1 cellular context compared by ENCODE assay signal in genomic region chr19:1259206-1259872, GRCh38.
TF ChIP-seq lines count a peak whose summit lies in the region.

No MANE protein-coding gene starts in this region.

TF ChIP-seq in WTC11, 78 proteins besides CTCF, POLR2A, EP300 and RAD21 (continued from another document):
- TF ChIP-seq ERG (CRISPR knock-in tag; IDR thresholded peaks at IDR 0.05) = peak; percentile 91
- TF ChIP-seq, protein P1, sequence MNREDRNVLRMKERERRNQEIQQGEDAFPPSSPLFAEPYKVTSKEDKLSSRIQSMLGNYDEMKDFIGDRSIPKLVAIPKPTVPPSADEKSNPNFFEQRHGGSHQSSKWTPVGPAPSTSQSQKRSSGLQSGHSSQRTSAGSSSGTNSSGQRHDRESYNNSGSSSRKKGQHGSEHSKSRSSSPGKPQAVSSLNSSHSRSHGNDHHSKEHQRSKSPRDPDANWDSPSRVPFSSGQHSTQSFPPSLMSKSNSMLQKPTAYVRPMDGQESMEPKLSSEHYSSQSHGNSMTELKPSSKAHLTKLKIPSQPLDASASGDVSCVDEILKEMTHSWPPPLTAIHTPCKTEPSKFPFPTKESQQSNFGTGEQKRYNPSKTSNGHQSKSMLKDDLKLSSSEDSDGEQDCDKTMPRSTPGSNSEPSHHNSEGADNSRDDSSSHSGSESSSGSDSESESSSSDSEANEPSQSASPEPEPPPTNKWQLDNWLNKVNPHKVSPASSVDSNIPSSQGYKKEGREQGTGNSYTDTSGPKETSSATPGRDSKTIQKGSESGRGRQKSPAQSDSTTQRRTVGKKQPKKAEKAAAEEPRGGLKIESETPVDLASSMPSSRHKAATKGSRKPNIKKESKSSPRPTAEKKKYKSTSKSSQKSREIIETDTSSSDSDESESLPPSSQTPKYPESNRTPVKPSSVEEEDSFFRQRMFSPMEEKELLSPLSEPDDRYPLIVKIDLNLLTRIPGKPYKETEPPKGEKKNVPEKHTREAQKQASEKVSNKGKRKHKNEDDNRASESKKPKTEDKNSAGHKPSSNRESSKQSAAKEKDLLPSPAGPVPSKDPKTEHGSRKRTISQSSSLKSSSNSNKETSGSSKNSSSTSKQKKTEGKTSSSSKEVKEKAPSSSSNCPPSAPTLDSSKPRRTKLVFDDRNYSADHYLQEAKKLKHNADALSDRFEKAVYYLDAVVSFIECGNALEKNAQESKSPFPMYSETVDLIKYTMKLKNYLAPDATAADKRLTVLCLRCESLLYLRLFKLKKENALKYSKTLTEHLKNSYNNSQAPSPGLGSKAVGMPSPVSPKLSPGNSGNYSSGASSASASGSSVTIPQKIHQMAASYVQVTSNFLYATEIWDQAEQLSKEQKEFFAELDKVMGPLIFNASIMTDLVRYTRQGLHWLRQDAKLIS (CRISPR knock-in tag; IDR thresholded peaks at IDR 0.05; ENCODE audit: borderline replicate concordance) = no peak
- no peak; the same call in 1 of the 2 replicates for TF ChIP-seq ESRRA (CRISPR knock-in tag; IDR thresholded peaks at IDR 0.05; ENCODE audit: borderline replicate concordance)
- peak; percentile 95 for TF ChIP-seq PRRX2 (CRISPR knock-in tag; IDR thresholded peaks at IDR 0.05)
- TF ChIP-seq FOXP1 (CRISPR knock-in tag; IDR thresholded peaks at IDR 0.05; ENCODE audit: borderline replicate concordance) = peak; percentile 77; the same call in 1 of the 2 replicates
- TF ChIP-seq NFATC4 (CRISPR knock-in tag; IDR thresholded peaks at IDR 0.05) = peak; percentile 93
- TF ChIP-seq USF2 (CRISPR knock-in tag; IDR thresholded peaks at IDR 0.05) = 0 out of 2 replicates have a peak, but pooled peaks have one; percentile 28
- no peak; the same call in 1 of the 2 replicates for TF ChIP-seq SP1 (CRISPR knock-in tag; conservative IDR thresholded peaks at IDR 0.05)
- TF ChIP-seq ARID4B (CRISPR knock-in tag; IDR thresholded peaks at IDR 0.05; ENCODE audit: borderline replicate concordance) = no peak
- TF ChIP-seq FOXJ3 (CRISPR knock-in tag; IDR thresholded peaks at IDR 0.05; ENCODE audit: borderline replicate concordance) = no peak
